9 cellular contexts compared by ENCODE assay signal in genomic region chr5:1134478-1134877, GRCh38. TPM values are rescaled to one million over a fixed set of nuclear protein-coding genes. Genes with fewer than 3 reads are reported as not detected.
DNase-seq lines count a peak whose midpoint lies in the region; ATAC-seq and TF ChIP-seq lines count a peak whose summit lies in the region.
"Had no signal": no experiment of that assay in that cellular context is flagged by ENCODE, and none has a peak within 500 bp of the region (broad histone marks: within the 10 kb centered on the region; RNA-seq: fewer than 3 reads in every experiment).

No MANE protein-coding gene starts in this region.

- TF ChIP-seq CTCF in heart left ventricle (IDR thresholded peaks at IDR 0.05) (peak in 3 of 12 donors; percentile 5 to 29 (median 10)), stomach (IDR thresholded peaks at IDR 0.05) (peak in 5 of 7 experiments; percentile 18 to 79 (median 45)), tibial artery (IDR thresholded peaks at IDR 0.05) (no peak), esophagus muscularis mucosa (IDR thresholded peaks at IDR 0.05) (no peak)
- no peak for TF ChIP-seq CTCF in CD8-positive, alpha-beta T cell (IDR thresholded peaks at IDR 0.05)

- H3K27me3 ChIP-seq in heart left ventricle (no peaks in the 10 kb centered on the region), stomach (peaks cover 0 to 8% (median 0%) of the 10 kb centered on the region in 3 donors), tibial artery (peaks cover 0 to 80% of the 10 kb centered on the region in 2 donors), esophagus muscularis mucosa (peaks cover 0 to under 1% (median 0%) of the 10 kb centered on the region in 4 donors)
- no peaks in the 10 kb centered on the region for H3K27me3 ChIP-seq in CD8-positive, alpha-beta T cell (ENCODE audit: insufficient read depth, low read length)
- H3K27me3 ChIP-seq: SJSA1 had no signal

- no peaks in the 10 kb centered on the region for H3K36me3 Mint-ChIP-seq in CD8-positive, alpha-beta T cell

- H3K4me3 ChIP-seq in heart left ventricle (no peak overlapping the region), SK-N-MC (no peak overlapping the region), stomach (no peak overlapping the region), tibial artery (no peak overlapping the region), esophagus muscularis mucosa (no peak overlapping the region)
- H3K4me3 ChIP-seq in CD8-positive, alpha-beta T cell (ENCODE audit: low read depth, low read length) = no peak overlapping the region
- H3K4me3 ChIP-seq: SJSA1 had no signal

- H3K27me3 Mint-ChIP-seq in CD8-positive, alpha-beta T cell (ENCODE audit: low read depth) = no peaks in the 10 kb centered on the region

- peak overlapping the region in 3 of 12 donors; percentile 14 to 32 (median 24) for H3K27ac ChIP-seq in heart left ventricle
- peak overlapping the region; percentile 79; the same call in 1 of the 2 replicates for H3K27ac ChIP-seq in SK-N-MC
- H3K27ac ChIP-seq in stomach = peak overlapping the region; percentile 2 to 87 (median 54)
- H3K27ac ChIP-seq in CD8-positive, alpha-beta T cell (ENCODE audit: low read depth, low read length) = no peak overlapping the region
- H3K27ac ChIP-seq in tibial artery = no peak overlapping the region
- H3K27ac ChIP-seq in esophagus muscularis mucosa (replicated peaks in 1 of 4) = no peak overlapping the region
- H3K27ac ChIP-seq: SJSA1 had no signal

- H3K36me3 ChIP-seq in heart left ventricle (no peaks in the 10 kb centered on the region), SK-N-MC (ENCODE audit: insufficient read depth, low read length) (no peaks in the 10 kb centered on the region), stomach (no peaks in the 10 kb centered on the region), tibial artery (no peaks in the 10 kb centered on the region), esophagus muscularis mucosa (no peaks in the 10 kb centered on the region)
- H3K36me3 ChIP-seq in CD8-positive, alpha-beta T cell (ENCODE audit: insufficient read depth, low read length) = no peaks in the 10 kb centered on the region

- WGBS in heart left ventricle, 4 donors = 53 to 70% (median 56%) methylated on average over 14 of the region's 14 CpGs
- WGBS in stomach, 5 donors = 24 to 49% (median 39%) methylated on average over 14 of the region's 14 CpGs
- 71% methylated on average over 14 of the region's 14 CpGs for WGBS in esophagus muscularis mucosa

- peaks cover 0 to 43% (median 17%) of the 10 kb centered on the region in 12 donors for H3K4me1 ChIP-seq in heart left ventricle
- H3K4me1 ChIP-seq in stomach = peaks cover 15 to 58% (median 42%) of the 10 kb centered on the region in 4 donors
- H3K4me1 ChIP-seq in CD8-positive, alpha-beta T cell (ENCODE audit: insufficient read depth, low read length) = no peaks in the 10 kb centered on the region
- peaks cover 0 to 12% (median 0%) of the 10 kb centered on the region in 4 donors for H3K4me1 ChIP-seq in tibial artery
- peaks cover 0 to 15% (median 11%) of the 10 kb centered on the region in 4 donors for H3K4me1 ChIP-seq in esophagus muscularis mucosa

- no peak overlapping the region for H3K4me3 Mint-ChIP-seq in CD8-positive, alpha-beta T cell

- DNase-seq in Right ventricle myocardium inferior (ENCODE audit: missing footprints) = peak; percentile 57
- DNase-seq in heart left ventricle = no peak
- DNase-seq in SK-N-MC (ENCODE audit: low read depth, low spot score) = no peak
- peak; percentile 77 for DNase-seq in stomach
- no peak for DNase-seq in CD8-positive, alpha-beta T cell
- no peak for DNase-seq in tibial artery
- no peak for DNase-seq in esophagus muscularis mucosa (ENCODE audit: extremely low spot score)

- TF ChIP-seq POLR2A in heart left ventricle (IDR thresholded peaks at IDR 0.05) (no peak), stomach (IDR thresholded peaks at IDR 0.05) (no peak), esophagus muscularis mucosa (IDR thresholded peaks at IDR 0.05; ENCODE audit: low read depth) (no peak)

- TF ChIP-seq EP300 in stomach (IDR thresholded peaks at IDR 0.05) = no peak
- no peak for TF ChIP-seq EP300 in esophagus muscularis mucosa (IDR thresholded peaks at IDR 0.05)

- CTCF ChIA-PET in CD8-positive, alpha-beta T cell (lab: Charles Lee) = interaction anchor here (1.9 kb wide), 1 partner anchor 211 kb away, joined by 7 read pairs; no protein-coding TSS in a partner anchor

- intact Hi-C loops in Right ventricle myocardium inferior (cut with DNase I) (loop anchor here (5.0 kb wide), 1 partner anchor 82 kb away; no protein-coding TSS in a partner anchor), heart left ventricle (cut with DNase I) (loop anchor here in 3 of 10 donors (5.0 to 10.0 kb wide), 3 partner anchors 42 to 80 kb away; no protein-coding TSS in a partner anchor), stomach (cut with DNase I; ENCODE audit: low total_unique reads) (no loop called here), tibial artery (cut with DNase I; ENCODE audit: low total_unique reads) (no loop called here), esophagus muscularis mucosa (cut with DNase I) (no loop called here)
- intact Hi-C loops in CD8-positive, alpha-beta T cell (cut with DNase I, micrococcal nuclease) = no loop called here

- H3K9ac ChIP-seq in SK-N-MC (ENCODE audit: insufficient read length) = no peak overlapping the region

- POLR2A ChIA-PET in CD8-positive, alpha-beta T cell (lab: Charles Lee) = no interaction called here

- no peak for ATAC-seq in Right ventricle myocardium inferior
- ATAC-seq in heart left ventricle = no peak
- ATAC-seq in HG03025 (IDR thresholded peaks at IDR 0.05; ENCODE audit: low FRiP score, unreplicated experiment) = peak; percentile 67
- no peak for ATAC-seq in CD8-positive, alpha-beta T cell

- H3K4me1 Mint-ChIP-seq in CD8-positive, alpha-beta T cell (ENCODE audit: low read depth) = no peaks in the 10 kb centered on the region

- no peaks in the 10 kb centered on the region for H3K9me3 Mint-ChIP-seq in CD8-positive, alpha-beta T cell

- no peak overlapping the region for H3K27ac Mint-ChIP-seq in CD8-positive, alpha-beta T cell

- no peaks in the 10 kb centered on the region for H3K9me3 ChIP-seq in heart left ventricle
- H3K9me3 ChIP-seq in SK-N-MC (ENCODE audit: low read depth, low read length) = no peaks in the 10 kb centered on the region
- no peaks in the 10 kb centered on the region for H3K9me3 ChIP-seq in stomach
- no peaks in the 10 kb centered on the region for H3K9me3 ChIP-seq in CD8-positive, alpha-beta T cell (ENCODE audit: low read length)
- no peaks in the 10 kb centered on the region for H3K9me3 ChIP-seq in tibial artery
- H3K9me3 ChIP-seq in esophagus muscularis mucosa = no peaks in the 10 kb centered on the region
- H3K9me3 ChIP-seq: SJSA1 had no signal

RNA-seq across cellular contexts. Expression of gene SLC12A7, which starts 22.6 kb away (rescaled TPM):
- 179 TPM for total RNA-seq in Right ventricle myocardium inferior
- 100 to 1,000 TPM in 7 of 9 donors, 10 to 100 TPM in 2; 77.0 to 159 (median 132) TPM for total RNA-seq in heart left ventricle
- polyA plus RNA-seq in heart left ventricle = 10 to 100 TPM; 66.3 to 74.5 TPM
- 100 to 1,000 TPM in 3 of 5 donors, 10 to 100 TPM in 2; 23.9 to 346 (median 126) TPM for total RNA-seq in stomach
- 10 to 100 TPM in 2 of 3 donors, 1 to 10 TPM in 1; 4.7 to 12.4 (median 10.3) TPM for polyA plus RNA-seq in stomach
- 10 to 100 TPM; 49.0 to 54.2 TPM for total RNA-seq in CD8-positive, alpha-beta T cell
- 10 to 100 TPM; 21.6 to 35.8 (median 25.4) TPM for total RNA-seq in esophagus muscularis mucosa

Comparison
In these comparisons a context has a peak if more than half of its experiments do, and no peak if none do; other contexts are left out.
1. DNase-seq: peak in Right ventricle myocardium inferior (single experiment) and stomach (single experiment); none in heart left ventricle (0 of 5), SK-N-MC (single experiment), CD8-positive, alpha-beta T cell (0 of 7), tibial artery (0 of 2) and esophagus muscularis mucosa (single experiment).
2. H3K27ac ChIP-seq: peak in SK-N-MC (single experiment) and stomach (5 of 5); none in CD8-positive, alpha-beta T cell (single experiment), tibial artery (0 of 2) and esophagus muscularis mucosa (0 of 4).
3. CTCF ChIP-seq: peak in stomach (5 of 7); none in CD8-positive, alpha-beta T cell (single experiment), tibial artery (0 of 2) and esophagus muscularis mucosa (0 of 3).